8 cellular contexts compared by ENCODE assay signal in genomic region chr11:86067230-86068137, GRCh38. TPM values are rescaled to one million over a fixed set of nuclear protein-coding genes. Genes with fewer than 3 reads are reported as not detected.
DNase-seq lines count a peak whose midpoint lies in the region; ATAC-seq, FAIRE-seq and TF ChIP-seq lines count a peak whose summit lies in the region.

No MANE protein-coding gene starts in this region.

- intact Hi-C loops in left ventricle myocardium inferior (cut with micrococcal nuclease) = no loop called here
- intact Hi-C loops in Right ventricle myocardium superior (cut with DNase I) = no loop called here

- ATAC-seq in Right ventricle myocardium superior (ENCODE audit: poor library complexity) (no peak), HG02763 (IDR thresholded peaks at IDR 0.05; ENCODE audit: unreplicated experiment) (no peak)
- ATAC-seq in effector memory CD8-positive, alpha-beta T cell (replicated peaks) = no peak
- ATAC-seq in naive thymus-derived CD8-positive, alpha-beta T cell = no peak

- no peaks in the 10 kb centered on the region for H3K27me3 Mint-ChIP-seq in effector memory CD8-positive, alpha-beta T cell
- no peaks in the 10 kb centered on the region for H3K27me3 Mint-ChIP-seq in naive thymus-derived CD8-positive, alpha-beta T cell

- TF ChIP-seq CTCF in left ventricle myocardium inferior (IDR thresholded peaks at IDR 0.05; ENCODE audit: borderline replicate concordance) (no peak), RWPE1 (conservative IDR thresholded peaks at IDR 0.05; ENCODE audit: low read depth) (no peak)

- H3K4me3 ChIP-seq in left ventricle myocardium inferior = peak overlapping the region; percentile 94

- H3K4me3 Mint-ChIP-seq in effector memory CD8-positive, alpha-beta T cell = peak overlapping the region; percentile 99
- peak overlapping the region; percentile 96 to 100 (median 98) for H3K4me3 Mint-ChIP-seq in naive thymus-derived CD8-positive, alpha-beta T cell

- FAIRE-seq in HTR-8/SVneo (lab: Jason Lieb, UNC) = no peak

- no peaks in the 10 kb centered on the region for H3K27me3 ChIP-seq in left ventricle myocardium inferior (ENCODE audit: low read depth)

- peaks cover 72% of the 10 kb centered on the region for H3K4me1 ChIP-seq in left ventricle myocardium inferior

- H3K9me3 ChIP-seq in left ventricle myocardium inferior (replicated peaks) = no peaks in the 10 kb centered on the region

- peaks cover 23 to 46% of the 10 kb centered on the region in 2 donors for H3K4me1 Mint-ChIP-seq in effector memory CD8-positive, alpha-beta T cell (ENCODE audit: low read depth in 2 of 2)
- H3K4me1 Mint-ChIP-seq in naive thymus-derived CD8-positive, alpha-beta T cell = peaks cover 25 to 57% (median 48%) of the 10 kb centered on the region in 4 donors

- POLR2A ChIA-PET in RWPE1 (lab: Yijun Ruan, JAX; ENCODE audit: low non-redundant PET) = no interaction called here
- POLR2A ChIA-PET in naive thymus-derived CD8-positive, alpha-beta T cell (lab: Charles Lee) = interaction anchor here (0.7 to 3.0 kb wide), 6 partner anchors 12 to 440 kb away, joined by 3 to 18 read pairs (median 3); partner anchors contain the start of genes DLG2 and HIKESHI

- H3K27ac ChIP-seq in left ventricle myocardium inferior (replicated peaks) = peak overlapping the region; percentile 98
- peak overlapping the region; percentile 97 for H3K27ac ChIP-seq in RWPE1

- H3K36me3 Mint-ChIP-seq in effector memory CD8-positive, alpha-beta T cell (ENCODE audit: insufficient read depth) = peaks cover 39% of the 10 kb centered on the region
- H3K36me3 Mint-ChIP-seq in naive thymus-derived CD8-positive, alpha-beta T cell = no peaks in the 10 kb centered on the region

- CTCF ChIA-PET in RWPE1 (lab: Yijun Ruan, JAX) = interaction anchor here (0.7 to 1.6 kb wide), 3 partner anchors 26 to 213 kb away, joined by 3 to 6 read pairs (median 6); partner anchors contain the start of gene CCDC83

- peak overlapping the region; percentile 98 for H3K27ac Mint-ChIP-seq in effector memory CD8-positive, alpha-beta T cell
- peak overlapping the region; percentile 83 to 98 (median 96) for H3K27ac Mint-ChIP-seq in naive thymus-derived CD8-positive, alpha-beta T cell

- no peaks in the 10 kb centered on the region for H3K36me3 ChIP-seq in left ventricle myocardium inferior

- H3K9me3 Mint-ChIP-seq in effector memory CD8-positive, alpha-beta T cell = no peaks in the 10 kb centered on the region
- no peaks in the 10 kb centered on the region for H3K9me3 Mint-ChIP-seq in naive thymus-derived CD8-positive, alpha-beta T cell

- DNase-seq in left ventricle myocardium inferior (no peak), Right ventricle myocardium superior (no peak), RWPE1 (ENCODE audit: low spot score) (no peak), GM03348 (ENCODE audit: low spot score) (no peak), HTR-8/SVneo (ENCODE audit: insufficient read length, low spot score) (no peak)
- no peak for DNase-seq in effector memory CD8-positive, alpha-beta T cell
- peak in 3 of 10 donors; percentile 15 to 22 (median 21) for DNase-seq in naive thymus-derived CD8-positive, alpha-beta T cell

RNA-seq across cellular contexts. Expression of gene PICALM, which starts 1.4 kb away (rescaled TPM):
- 133 TPM for total RNA-seq in left ventricle myocardium inferior
- total RNA-seq in Right ventricle myocardium superior = 119 TPM
- total RNA-seq in naive thymus-derived CD8-positive, alpha-beta T cell = 100 to 1,000 TPM; 104 to 112 TPM
- polyA plus RNA-seq in naive thymus-derived CD8-positive, alpha-beta T cell = 10 to 100 TPM; 10.4 to 12.0 (median 11.8) TPM
